8 cellular contexts compared by ENCODE assay signal in genomic region chr18:48948112-48949050, GRCh38. TPM values are rescaled to one million over a fixed set of nuclear protein-coding genes. Genes with fewer than 3 reads are reported as not detected.
DNase-seq lines count a peak whose midpoint lies in the region; ATAC-seq, FAIRE-seq and TF ChIP-seq lines count a peak whose summit lies in the region.

No MANE protein-coding gene starts in this region.

- ATAC-seq in K562 (peak; percentile 57), HG02970 (IDR thresholded peaks at IDR 0.05; ENCODE audit: low FRiP score, unreplicated experiment) (no peak), GM18907 (IDR thresholded peaks at IDR 0.05; ENCODE audit: unreplicated experiment) (no peak)

- peak; percentile 67 for TF ChIP-seq EP300 in K562 (IDR thresholded peaks at IDR 0.05; ENCODE audit: low read length)

- no peaks in the 10 kb centered on the region for H3K36me3 ChIP-seq in CD8-positive, alpha-beta memory T cell (ENCODE audit: insufficient read depth, low read length)
- H3K36me3 ChIP-seq in SJSA1: peaks cover 76% of the 10 kb centered on the region
- no peaks in the 10 kb centered on the region for H3K36me3 ChIP-seq in K562 (ENCODE audit: control insufficient read depth, insufficient read depth, low read length)
- peaks cover 67% of the 10 kb centered on the region for H3K36me3 ChIP-seq in skeletal muscle satellite cell (ENCODE audit: insufficient read depth, low read length)

- H3K9ac ChIP-seq in K562 (ENCODE audit: insufficient read depth in 1 of 2, low read depth in 2 of 2, low read length in 2 of 2): peak overlapping the region; percentile 38 to 78; a peak in 2 of 4 replicates
- peak overlapping the region; percentile 95 for H3K9ac ChIP-seq in skeletal muscle satellite cell (ENCODE audit: low read depth, low read length)

- DNase-seq in CD8-positive, alpha-beta memory T cell: peak in 4 of 5 donors; percentile 42 to 77 (median 52)
- DNase-seq in HL-60 (ENCODE audit: low read depth in 1 of 2, low spot score in 1 of 2): peak in 1 of 2 experiments; percentile 56
- DNase-seq in SJSA1 (ENCODE audit: low read depth in 1 of 2, low spot score in 2 of 2): peak; percentile 89 to 94
- DNase-seq in K562 (ENCODE audit: extremely low read depth in 1 of 4, low spot score in 3 of 4): peak; percentile 25 to 75 (median 42)

- no peaks in the 10 kb centered on the region for H3K9me3 Mint-ChIP-seq in CD8-positive, alpha-beta memory T cell

- H2AFZ ChIP-seq in K562 (ENCODE audit: low read depth, low read length): 0 out of 2 replicates have a peak overlapping the region, but pooled peaks have one; percentile 45

- peaks cover 5% of the 10 kb centered on the region; the same call in 1 of the 2 replicates for H4K20me1 ChIP-seq in K562 (replicated peaks; ENCODE audit: control insufficient read depth, insufficient read depth, low read length)

- no peaks in the 10 kb centered on the region for H3K27me3 ChIP-seq in CD8-positive, alpha-beta memory T cell (ENCODE audit: insufficient read depth, low read length, poor library complexity, severe bottlenecking)
- H3K27me3 ChIP-seq in HL-60 (ENCODE audit: insufficient read depth, poor library complexity, severe bottlenecking) (no peaks in the 10 kb centered on the region), SJSA1 (replicated peaks) (no peaks in the 10 kb centered on the region), K562 (ENCODE audit: control insufficient read depth in 2 of 2, insufficient read depth in 2 of 2, low read length in 2 of 2) (peaks cover 0 to 12% of the 10 kb centered on the region in 2 experiments; a peak in 2 of 5 replicates), skeletal muscle satellite cell (ENCODE audit: control insufficient read depth, insufficient read depth, low read length) (no peaks in the 10 kb centered on the region)

- in situ Hi-C loops in K562 (cut with MboI): no loop called here

- peaks cover 0 to 3% of the 10 kb centered on the region in 2 donors for H3K27me3 Mint-ChIP-seq in CD8-positive, alpha-beta memory T cell

- H3K79me2 ChIP-seq in K562 (ENCODE audit: control insufficient read depth, insufficient read depth, low read length): peaks cover 11% of the 10 kb centered on the region; the same call in 2 of the 3 replicates

- POLR2A ChIA-PET in CD8-positive, alpha-beta memory T cell (lab: Charles Lee): interaction anchor here (0.7 to 1.4 kb wide), 4 partner anchors 28 to 114 kb away, joined by 3 to 4 read pairs (median 3); no protein-coding TSS in a partner anchor
- POLR2A ChIA-PET in K562 (lab: Yijun Ruan, JAX): interaction anchor here (0.7 to 1.2 kb wide), 3 partner anchors 14 to 282 kb away, joined by 3 to 9 read pairs (median 4); no protein-coding TSS in a partner anchor

- TF ChIP-seq POLR2A in K562 (conservative IDR thresholded peaks at IDR 0.05): no peak

- H3K27ac ChIP-seq in CD8-positive, alpha-beta memory T cell (ENCODE audit: low read depth, low read length): peak overlapping the region; percentile 76
- H3K27ac ChIP-seq in HL-60 (replicated peaks) (peak overlapping the region; percentile 61), SJSA1 (peak overlapping the region; percentile 80), K562 (ENCODE audit: extremely low read depth, low read depth, low read length) (peak overlapping the region; percentile 41; the same call in 1 of the 3 replicates)

- peak overlapping the region; percentile 63 for H3K4me2 ChIP-seq in K562 (ENCODE audit: insufficient read depth, low read length)
- peak overlapping the region; percentile 97 for H3K4me2 ChIP-seq in skeletal muscle satellite cell (ENCODE audit: low read length)

- H3K27ac Mint-ChIP-seq in CD8-positive, alpha-beta memory T cell: peak overlapping the region; percentile 97 to 99 (median 99)

- H3K9me3 ChIP-seq in CD8-positive, alpha-beta memory T cell (ENCODE audit: low read length): no peaks in the 10 kb centered on the region
- H3K9me3 ChIP-seq in SJSA1 (replicated peaks): 0 out of 2 replicates have a peak, but pooled peaks cover 2% of the 10 kb centered on the region
- H3K9me3 ChIP-seq in K562 (replicated peaks; ENCODE audit: control insufficient read depth, insufficient read depth, low read depth, low read length): no peaks in the 10 kb centered on the region
- no peaks in the 10 kb centered on the region for H3K9me3 ChIP-seq in iPS-18c (ENCODE audit: control insufficient read depth, insufficient read depth, low read length)
- no peaks in the 10 kb centered on the region for H3K9me3 ChIP-seq in skeletal muscle satellite cell (replicated peaks; ENCODE audit: low read length)

- H3K4me1 ChIP-seq in CD8-positive, alpha-beta memory T cell (ENCODE audit: insufficient read depth, low read length): peaks cover 50% of the 10 kb centered on the region
- peaks cover 60% of the 10 kb centered on the region for H3K4me1 ChIP-seq in SJSA1 (replicated peaks)
- H3K4me1 ChIP-seq in K562 (replicated peaks in 1 of 2; ENCODE audit: control insufficient read depth in 2 of 2, insufficient read depth in 2 of 2, low read length in 2 of 2): peaks cover 9 to 45% of the 10 kb centered on the region in 2 experiments
- H3K4me1 ChIP-seq in skeletal muscle satellite cell (ENCODE audit: control insufficient read depth, insufficient read depth, low read length): peaks cover 44% of the 10 kb centered on the region

- no peak for TF ChIP-seq CTCF in HL-60 (IDR thresholded peaks at IDR 0.05; ENCODE audit: insufficient read depth, low read length)
- TF ChIP-seq CTCF in K562 (IDR thresholded peaks at IDR 0.05 in 2 of 3, conservative IDR thresholded peaks at IDR 0.05 in 1 of 3; ENCODE audit: insufficient read depth in 2 of 3, low read depth in 1 of 3, low read length in 3 of 3): no peak

- WGBS in K562 (ENCODE audit: insufficient coverage, low coverage, missing lambda C conversion rate): 7% methylated on average over 10 of the region's 52 CpGs

- H3K4me3 ChIP-seq in CD8-positive, alpha-beta memory T cell (ENCODE audit: low read length): peak overlapping the region; percentile 99
- H3K4me3 ChIP-seq in HL-60 (replicated peaks; ENCODE audit: insufficient read depth, low read length) (peak overlapping the region; percentile 72), SJSA1 (peak overlapping the region; percentile 99), K562 (peak overlapping the region; percentile 38), iPS-18c (ENCODE audit: insufficient read depth, low read depth, low read length) (peak overlapping the region; percentile 80), skeletal muscle satellite cell (ENCODE audit: low read length) (peak overlapping the region; percentile 84)

- peaks cover under 1 to 75% (median 8%) of the 10 kb centered on the region in 3 donors for H3K36me3 Mint-ChIP-seq in CD8-positive, alpha-beta memory T cell

- BruUV-seq in K562 (replicated peaks; lab: Mats Ljungman, UMichigan): no TSS peak

- H3K9me1 ChIP-seq in K562 (ENCODE audit: control insufficient read depth, insufficient read depth, low read length): peaks cover 3% of the 10 kb centered on the region

- TF ChIP-seq RAD21 in K562 (CRISPR knock-in tag; conservative IDR thresholded peaks at IDR 0.05 in 1 of 2, IDR thresholded peaks at IDR 0.05 in 1 of 2): peak; percentile 11 to 13; a peak in 2 of 4 replicates

- peaks cover 55 to 61% (median 58%) of the 10 kb centered on the region in 3 donors for H3K4me1 Mint-ChIP-seq in CD8-positive, alpha-beta memory T cell

- peak overlapping the region; percentile 98 to 100 (median 99) for H3K4me3 Mint-ChIP-seq in CD8-positive, alpha-beta memory T cell

- intact Hi-C loops in K562 (cut with micrococcal nuclease): loop anchor here (5.0 kb wide), 1 partner anchor 166 kb away; no protein-coding TSS in a partner anchor

- peak; percentile 11 for FAIRE-seq in K562 (lab: Jason Lieb, UNC)

- CTCF ChIA-PET in CD8-positive, alpha-beta memory T cell (lab: Charles Lee): interaction anchor here (1.0 to 2.5 kb wide), 7 partner anchors 8 to 272 kb away, joined by 3 to 7 read pairs (median 4); no protein-coding TSS in a partner anchor
- CTCF ChIA-PET in K562 (lab: Yijun Ruan, JAX; ENCODE audit: low intra/inter-chr PET ratio): no interaction called here

TF ChIP-seq in K562, 482 proteins besides CTCF, POLR2A, EP300 and RAD21 (continues in another document):
- peak; percentile 95 for TF ChIP-seq SMAD4 (CRISPR knock-in tag; conservative IDR thresholded peaks at IDR 0.05)
- no peak for TF ChIP-seq ZKSCAN8 (CRISPR knock-in tag; IDR thresholded peaks at IDR 0.05)
- 0 out of 2 replicates have a peak, but pooled peaks have one; percentile 21 for TF ChIP-seq L3MBTL2 (IDR thresholded peaks at IDR 0.05)
- peak; percentile 75 for TF ChIP-seq ZFX (CRISPR knock-in tag; IDR thresholded peaks at IDR 0.05)
- TF ChIP-seq ESRRA (IDR thresholded peaks at IDR 0.05; ENCODE audit: borderline replicate concordance, low read depth): peak; percentile 32; the same call in 1 of the 2 replicates
- no peak for TF ChIP-seq NR2C2 (CRISPR knock-in tag; IDR thresholded peaks at IDR 0.05)
- peak; percentile 35 for TF ChIP-seq NR2C2 (tag; IDR thresholded peaks at IDR 0.05)
- peak; percentile 31; the same call in 1 of the 2 replicates for TF ChIP-seq ARID1B (IDR thresholded peaks at IDR 0.05)

RNA-seq across cellular contexts. Expression of gene SMAD7, which starts 2.4 kb away (rescaled TPM):
- total RNA-seq in CD8-positive, alpha-beta memory T cell: 10 to 100 TPM; 23.3 TPM
- polyA plus RNA-seq in CD8-positive, alpha-beta memory T cell: 7.0 TPM
- total RNA-seq in SJSA1 (2014; rRNA removed; shearing (Covaris generic)): 52.2 and 64.5 TPM in 2 replicates
- 2.6 and 6.2 TPM in 2 replicates for total RNA-seq in K562 (2011; cell fraction: chromatin; rRNA removed; ENCODE audit: low replicate concordance)
- total RNA-seq in K562 (2011; cell fraction: nucleolus; rRNA removed): 3.9 and 7.0 TPM in 2 replicates
- total RNA-seq in K562 (2011; cell fraction: nucleoplasm; rRNA removed): 3.3 and 4.1 TPM in 2 replicates
- total RNA-seq in K562 (2014; rRNA removed): 2.9 and 3.0 TPM in 2 replicates
- 1.1 and 1.3 TPM in 2 replicates for total RNA-seq in K562 (2014; rRNA removed; fragmentation: Illumina TruSeq; extraction: Trizol)
- total RNA-seq in K562 (2015; rRNA removed; fragmentation: Illumina TruSeq; extraction: Trizol): 0.90 and 0.94 TPM in 2 replicates
- total RNA-seq in K562 (2021): 2.1 and 2.5 TPM in 2 replicates
- polyA plus RNA-seq in K562 (2011; rRNA removed): 1.8 TPM in 2 replicates
- polyA plus RNA-seq in K562 (2011; cell fraction: cytosol; rRNA removed): 3.3 and 3.7 TPM in 2 replicates
- polyA plus RNA-seq in K562 (2011; cell fraction: nucleus; rRNA removed): 4.6 and 5.7 TPM in 2 replicates
- polyA plus RNA-seq in K562 (2012): 1.7 and 4.1 TPM in 2 replicates
- polyA plus RNA-seq in K562 (2014; fragmentation: Illumina TruSeq; extraction: Trizol): 1.4 and 1.6 TPM in 2 replicates
- under 1 TPM; 0.13 to 0.23 TPM for polyA plus RNA-seq in K562 (2014; fragmentation: Nextera tagmentation; extraction: Ambion mirVana)
- 1.8 and 2.9 TPM in 2 replicates for polyA plus RNA-seq in K562 (2014; rRNA removed)
- 3.4 and 3.7 TPM in 2 replicates for polyA minus RNA-seq in K562 (2011; rRNA and poly(A)+ RNA removed)
- 2.0 and 4.6 TPM in 2 replicates for polyA minus RNA-seq in K562 (2011; cell fraction: cytosol; rRNA and poly(A)+ RNA removed)
- polyA minus RNA-seq in K562 (2011; cell fraction: nucleus; rRNA and poly(A)+ RNA removed): 3.8 and 4.7 TPM in 2 replicates
- 4.8 and 7.6 TPM in 2 replicates for total RNA-seq in skeletal muscle satellite cell (2012; rRNA removed)

Comparison
In these comparisons a context has a peak if more than half of its experiments do, and no peak if none do; other contexts are left out.
1. H3K4me3 ChIP-seq: peak in every context shown above with its lines; median percentile 99 in CD8-positive, alpha-beta memory T cell; 99 in SJSA1; 84 in skeletal muscle satellite cell; 80 in iPS-18c; 72 in HL-60; 38 in K562.